In genomic region chr1:69595486-69595885, GRCh38 we compare ENCODE assay signal across 28 cellular contexts. TPM values are rescaled to one million over a fixed set of nuclear protein-coding genes. Genes with fewer than 3 reads are reported as not detected.
"Had no signal": no experiment of that assay in that cellular context is flagged by ENCODE, and none has a peak within 500 bp of the region (broad histone marks: within the 10 kb centered on the region; RNA-seq: fewer than 3 reads in every experiment).

No MANE protein-coding gene starts in this region.

- H3K4me3 Mint-ChIP-seq: activated B cell treated with CpG ODN at 0.5 μM for 24 hours; activated CD4-positive, alpha-beta memory T cell treated with anti-CD3 and anti-CD28 coated beads for 36 hours; activated CD4-positive, alpha-beta T cell treated with anti-CD3 and anti-CD28 coated beads, Interleukin-2, amount 10 ng/mL, durations not matched to agents 24 days and 14 days; activated naive CD4-positive, alpha-beta T cell treated with anti-CD3 and anti-CD28 coated beads, Interleukin-2, amount 10 ng/mL, durations not matched to agents 7 days and 5 days; activated naive CD8-positive, alpha-beta T cell treated with anti-CD3 and anti-CD28 coated beads for 36 hours; activated T-helper 17 cell treated with anti-CD3 and anti-CD28 coated beads, Interleukin-2, amount 50 U/mL, for 72 hours; T-cell had no signal

- H3K27me3 ChIP-seq: brain microvascular endothelial cell had no signal

- H3K36me3 ChIP-seq: brain microvascular endothelial cell had no signal

- H3K27me3 Mint-ChIP-seq: activated B cell treated with CpG ODN at 0.5 μM for 24 hours; activated CD4-positive, alpha-beta memory T cell treated with anti-CD3 and anti-CD28 coated beads for 36 hours; activated CD4-positive, alpha-beta T cell treated with anti-CD3 and anti-CD28 coated beads, Interleukin-2, amount 10 ng/mL, durations not matched to agents 24 days and 14 days; activated naive CD4-positive, alpha-beta T cell treated with anti-CD3 and anti-CD28 coated beads, Interleukin-2, amount 10 ng/mL, durations not matched to agents 7 days and 5 days; activated naive CD8-positive, alpha-beta T cell treated with anti-CD3 and anti-CD28 coated beads for 36 hours; activated T-helper 17 cell treated with anti-CD3 and anti-CD28 coated beads, Interleukin-2, amount 50 U/mL, for 72 hours; T-cell had no signal

- H3K4me3 ChIP-seq: SK-N-MC had no signal

- H3K4me1 Mint-ChIP-seq: activated B cell treated with CpG ODN at 0.5 μM for 24 hours; activated CD4-positive, alpha-beta T cell treated with anti-CD3 and anti-CD28 coated beads, Interleukin-2, amount 10 ng/mL, durations not matched to agents 24 days and 14 days; activated naive CD4-positive, alpha-beta T cell treated with anti-CD3 and anti-CD28 coated beads, Interleukin-2, amount 10 ng/mL, durations not matched to agents 7 days and 5 days; activated naive CD8-positive, alpha-beta T cell treated with anti-CD3 and anti-CD28 coated beads for 36 hours; activated T-helper 17 cell treated with anti-CD3 and anti-CD28 coated beads, Interleukin-2, amount 50 U/mL, for 72 hours; T-cell had no signal

- H3K36me3 Mint-ChIP-seq: activated CD4-positive, alpha-beta memory T cell treated with anti-CD3 and anti-CD28 coated beads for 36 hours; activated naive CD4-positive, alpha-beta T cell treated with anti-CD3 and anti-CD28 coated beads, Interleukin-2, amount 10 ng/mL, durations not matched to agents 7 days and 5 days; activated naive CD8-positive, alpha-beta T cell treated with anti-CD3 and anti-CD28 coated beads for 36 hours; T-cell had no signal

- H3K9me3 Mint-ChIP-seq: activated CD4-positive, alpha-beta T cell treated with anti-CD3 and anti-CD28 coated beads, Interleukin-2, amount 10 ng/mL, durations not matched to agents 24 days and 14 days had no signal

- H3K27ac ChIP-seq: brain microvascular endothelial cell, KMS-11, SK-N-MC had no signal

- ATAC-seq: activated T-helper 17 cell treated with anti-CD3 and anti-CD28 coated beads, Interleukin-2, amount 50 U/mL, for 72 hours; Panc1; Right ventricle myocardium inferior; T-cell had no signal

- DNase-seq: activated B cell treated with CpG ODN at 0.5 μM for 24 hours; activated CD4-positive, alpha-beta memory T cell treated with anti-CD3 and anti-CD28 coated beads for 36 hours; activated CD4-positive, alpha-beta T cell treated with anti-CD3 and anti-CD28 coated beads for 1 hour; activated CD4-positive, alpha-beta T cell treated with anti-CD3 and anti-CD28 coated beads, Interleukin-2, amount 10 ng/mL, durations not matched to agents 24 days and 14 days; activated CD8-positive, alpha-beta memory T cell treated with anti-CD3 and anti-CD28 coated beads for 24 hours; activated gamma-delta T cell; activated naive CD4-positive, alpha-beta T cell treated with anti-CD3 and anti-CD28 coated beads, Interleukin-2, amount 10 ng/mL, durations not matched to agents 7 days and 5 days; activated naive CD8-positive, alpha-beta T cell treated with anti-CD3 and anti-CD28 coated beads for 36 hours; activated T-cell treated with anti-CD3 and anti-CD28 coated beads, Interleukin-2, amount 50 U/mL, for 48 hours; brain microvascular endothelial cell; cerebellar nuclear complex; NCI-H1092; NCI-H1436 treated with DMSO at 0.1 percent for 48 hours; NCI-H2029; NCI-H2107; NCI-H774; NK-92 treated with Interleukin-12 subunit alpha and Interleukin-12 subunit beta, amount 100 ng/mL, for 24 hours; OCI-M1; RPMI8226; T-cell; T-helper 2 cell; T1000 had no signal

RNA-seq across cellular contexts. Expression of gene LRRC7, which starts 27.8 kb away (rescaled TPM):
- total RNA-seq: activated B cell treated with CpG ODN at 0.5 μM for 24 hours; activated CD4-positive, alpha-beta memory T cell treated with anti-CD3 and anti-CD28 coated beads for 36 hours; activated T-helper 17 cell treated with anti-CD3 and anti-CD28 coated beads, Interleukin-2, amount 50 U/mL, for 72 hours; MCF 10A had no signal
